ENCODE assay signal across 25 cellular contexts in the genomic region with DNA sequence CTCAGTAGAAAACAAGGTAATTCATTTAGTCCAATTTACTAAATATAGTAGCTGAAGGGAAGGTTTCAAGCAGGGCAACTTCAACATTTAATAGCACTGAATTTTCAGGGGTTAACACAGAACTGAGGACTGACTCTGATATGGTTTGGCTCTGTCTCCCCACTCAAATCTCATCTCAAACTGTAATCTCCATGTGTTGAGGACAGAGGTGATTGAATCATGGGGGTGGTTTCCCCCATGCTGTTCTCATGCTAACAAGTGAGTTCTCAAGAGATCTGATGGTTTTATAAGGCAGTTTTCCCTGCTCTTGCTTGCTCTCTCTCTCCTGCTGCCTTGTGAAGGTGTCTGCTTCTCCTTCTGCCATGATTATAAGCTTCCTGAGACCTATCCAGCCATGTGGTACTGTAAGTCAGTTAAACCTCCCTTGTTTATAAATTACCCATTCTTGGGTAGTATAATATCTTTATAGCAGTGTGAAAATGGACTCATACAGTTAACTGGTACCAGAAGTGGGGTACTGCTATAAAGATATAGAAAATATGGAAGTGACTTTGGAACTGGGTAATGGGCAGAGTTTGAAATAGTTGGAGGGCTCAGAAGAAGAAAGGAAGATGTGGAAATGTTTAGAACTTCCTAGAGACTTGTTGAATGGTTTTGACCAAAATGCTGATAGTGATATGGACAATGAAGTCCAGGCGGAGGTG. TPM values are rescaled to one million over a fixed set of nuclear protein-coding genes. Genes with fewer than 3 reads are reported as not detected.
DNase-seq lines count a peak whose midpoint lies in the region; ATAC-seq, FAIRE-seq and TF ChIP-seq lines count a peak whose summit lies in the region.
"Had no signal": no experiment of that assay in that cellular context is flagged by ENCODE, and none has a peak within 500 bp of the region (broad histone marks: within the 10 kb centered on the region; RNA-seq: fewer than 3 reads in every experiment).

No MANE protein-coding gene starts in this region.

- no peaks in the 10 kb centered on the region for H3K4me1 Mint-ChIP-seq in activated T-cell treated with anti-CD3 and anti-CD28 coated beads, Interleukin-2, amount 50 U/mL, for 4 hours (ENCODE audit: low read depth)
- no peaks in the 10 kb centered on the region for H3K4me1 Mint-ChIP-seq in activated naive CD8-positive, alpha-beta T cell (ENCODE audit: low read depth)
- peaks cover 2% of the 10 kb centered on the region for H3K4me1 Mint-ChIP-seq in activated naive CD8-positive, alpha-beta T cell treated with anti-CD3 and anti-CD28 coated beads, Interleukin-2, amount 50 U/mL, for 24 hours
- no peaks in the 10 kb centered on the region for H3K4me1 Mint-ChIP-seq in Calu3 (ENCODE audit: low read depth, unreplicated experiment)
- H3K4me1 Mint-ChIP-seq: CD14-positive monocyte; CD4-positive, alpha-beta memory T cell; CD8-positive, alpha-beta memory T cell had no signal

- H3K27me3 Mint-ChIP-seq in activated T-cell treated with anti-CD3 and anti-CD28 coated beads, Interleukin-2, amount 50 U/mL, for 4 hours (ENCODE audit: low read depth), result peaks cover 2% of the 10 kb centered on the region
- no peaks in the 10 kb centered on the region for H3K27me3 Mint-ChIP-seq in activated naive CD8-positive, alpha-beta T cell
- no peaks in the 10 kb centered on the region for H3K27me3 Mint-ChIP-seq in activated naive CD8-positive, alpha-beta T cell treated with anti-CD3 and anti-CD28 coated beads, Interleukin-2, amount 50 U/mL, for 24 hours
- no peaks in the 10 kb centered on the region for H3K27me3 Mint-ChIP-seq in Calu3 (ENCODE audit: unreplicated experiment)
- H3K27me3 Mint-ChIP-seq: CD4-positive, alpha-beta memory T cell had no signal

- in situ Hi-C loops in K562 (cut with MboI), result no loop called here

- H3K27me3 ChIP-seq in Karpas-422 (ENCODE audit: low read length) (no peaks in the 10 kb centered on the region), K562 (ENCODE audit: control insufficient read depth in 2 of 2, insufficient read depth in 2 of 2, low read length in 2 of 2) (no peaks in the 10 kb centered on the region)
- H3K27me3 ChIP-seq: BE2C, BLaER1 had no signal

- H3K9ac ChIP-seq in Karpas-422 (ENCODE audit: low read length) (no peak overlapping the region), K562 (ENCODE audit: insufficient read depth in 1 of 2, low read depth in 2 of 2, low read length in 2 of 2) (no peak overlapping the region)
- H3K9ac ChIP-seq: BLaER1 had no signal

- H3K27ac ChIP-seq in Karpas-422 (ENCODE audit: low read length), result no peak overlapping the region
- H3K27ac ChIP-seq in K562 (ENCODE audit: extremely low read depth, low read depth, low read length), result no peak overlapping the region
- H3K27ac ChIP-seq: BLaER1 had no signal

- H3K36me3 ChIP-seq in Karpas-422 (ENCODE audit: insufficient read depth, low read length) (0 out of 2 replicates have a peak, but pooled peaks cover 3% of the 10 kb centered on the region), K562 (ENCODE audit: control insufficient read depth, insufficient read depth, low read length) (no peaks in the 10 kb centered on the region; the same call in 2 of the 3 replicates)

- POLR2A ChIA-PET in K562 (lab: Yijun Ruan, JAX), result interaction anchor here (1.7 kb wide), 1 partner anchor 10 kb away, joined by 6 read pairs; a partner anchor contains a TSS

- H4K20me1 ChIP-seq in Karpas-422 (ENCODE audit: insufficient read depth, low read depth, low read length) (no peaks in the 10 kb centered on the region), K562 (replicated peaks; ENCODE audit: control insufficient read depth, insufficient read depth, low read length) (no peaks in the 10 kb centered on the region)
- H4K20me1 ChIP-seq: BLaER1 had no signal

- H3K9me1 ChIP-seq in K562 (ENCODE audit: control insufficient read depth, insufficient read depth, low read length), result no peaks in the 10 kb centered on the region

- no peak for TF ChIP-seq RAD21 in K562 (CRISPR knock-in tag; conservative IDR thresholded peaks at IDR 0.05 in 1 of 2, IDR thresholded peaks at IDR 0.05 in 1 of 2)

- CTCF ChIA-PET in K562 (lab: Yijun Ruan, JAX; ENCODE audit: low intra/inter-chr PET ratio) (no interaction called here), Calu3 (lab: Charles Lee) (no interaction called here)

- H3K4me3 Mint-ChIP-seq in activated T-cell treated with anti-CD3 and anti-CD28 coated beads, Interleukin-2, amount 50 U/mL, for 4 hours, result no peak overlapping the region
- no peak overlapping the region for H3K4me3 Mint-ChIP-seq in activated naive CD8-positive, alpha-beta T cell
- H3K4me3 Mint-ChIP-seq in activated naive CD8-positive, alpha-beta T cell treated with anti-CD3 and anti-CD28 coated beads, Interleukin-2, amount 50 U/mL, for 24 hours, result no peak overlapping the region
- no peak overlapping the region for H3K4me3 Mint-ChIP-seq in Calu3 (ENCODE audit: low read depth, unreplicated experiment)
- H3K4me3 Mint-ChIP-seq: CD14-positive monocyte; CD4-positive, alpha-beta memory T cell; CD4-positive, CD25-positive, alpha-beta regulatory T cell; CD8-positive, alpha-beta memory T cell had no signal

- H3K79me2 ChIP-seq in Karpas-422 (ENCODE audit: low read length) (no peaks in the 10 kb centered on the region), K562 (ENCODE audit: control insufficient read depth, insufficient read depth, low read length) (no peaks in the 10 kb centered on the region)

- TF ChIP-seq CTCF in K562 (IDR thresholded peaks at IDR 0.05 in 2 of 3, conservative IDR thresholded peaks at IDR 0.05 in 1 of 3; ENCODE audit: insufficient read depth in 2 of 3, low read depth in 1 of 3, low read length in 3 of 3) (no peak), Calu3 (IDR thresholded peaks at IDR 0.05; ENCODE audit: unreplicated experiment) (no peak)

- peaks cover 12% of the 10 kb centered on the region for H3K9me3 Mint-ChIP-seq in activated T-cell treated with anti-CD3 and anti-CD28 coated beads, Interleukin-2, amount 50 U/mL, for 4 hours
- no peaks in the 10 kb centered on the region for H3K9me3 Mint-ChIP-seq in activated naive CD8-positive, alpha-beta T cell (ENCODE audit: low read depth)
- peaks cover 12% of the 10 kb centered on the region for H3K9me3 Mint-ChIP-seq in activated naive CD8-positive, alpha-beta T cell treated with anti-CD3 and anti-CD28 coated beads, Interleukin-2, amount 50 U/mL, for 24 hours
- peaks cover 8% of the 10 kb centered on the region for H3K9me3 Mint-ChIP-seq in Calu3 (ENCODE audit: low read depth, unreplicated experiment)

- H3K9me2 ChIP-seq in Karpas-422 (replicated peaks; ENCODE audit: insufficient read depth, low read length), result no peaks in the 10 kb centered on the region

- no peak overlapping the region for H2AFZ ChIP-seq in Karpas-422 (ENCODE audit: low read length)
- no peak overlapping the region for H2AFZ ChIP-seq in K562 (ENCODE audit: low read depth, low read length)

- BruUV-seq in K562 (replicated peaks; lab: Mats Ljungman, UMichigan) (no TSS peak), Calu3 (replicated peaks; lab: Mats Ljungman, UMichigan) (no TSS peak)

- no peak for TF ChIP-seq EP300 in K562 (IDR thresholded peaks at IDR 0.05; ENCODE audit: low read length)

- intact Hi-C loops in K562 (cut with micrococcal nuclease) (no loop called here), Calu3 (cut with micrococcal nuclease; ENCODE audit: unreplicated experiment) (no loop called here)

- no peak for TF ChIP-seq POLR2A in K562 (conservative IDR thresholded peaks at IDR 0.05)

- H3K4me3 ChIP-seq in Karpas-422 (ENCODE audit: low read length), result no peak overlapping the region
- H3K4me3 ChIP-seq in K562, result no peak overlapping the region
- H3K4me3 ChIP-seq: BLaER1 had no signal

- peaks cover 1% of the 10 kb centered on the region for H3K36me3 Mint-ChIP-seq in activated T-cell treated with anti-CD3 and anti-CD28 coated beads, Interleukin-2, amount 50 U/mL, for 4 hours (ENCODE audit: insufficient read depth)
- peaks cover 2% of the 10 kb centered on the region for H3K36me3 Mint-ChIP-seq in activated naive CD8-positive, alpha-beta T cell
- peaks cover 6% of the 10 kb centered on the region for H3K36me3 Mint-ChIP-seq in activated naive CD8-positive, alpha-beta T cell treated with anti-CD3 and anti-CD28 coated beads, Interleukin-2, amount 50 U/mL, for 24 hours (ENCODE audit: low read depth)
- H3K36me3 Mint-ChIP-seq in Calu3 (ENCODE audit: insufficient read depth, unreplicated experiment), result peaks cover 5% of the 10 kb centered on the region

- peak; percentile 43 to 63 for ATAC-seq in activated T-cell treated with anti-CD3 and anti-CD28 coated beads, Interleukin-2, amount 50 U/mL, for 4 hours
- no peak for ATAC-seq in activated naive CD8-positive, alpha-beta T cell treated with anti-CD3 and anti-CD28 coated beads, Interleukin-2, amount 50 U/mL, for 24 hours
- ATAC-seq in K562, result no peak

- DNase-seq in activated T-cell treated with anti-CD3 and anti-CD28 coated beads, Interleukin-2, amount 50 U/mL, for 4 hours, result no peak
- no peak for DNase-seq in activated T-cell treated with anti-CD3 and anti-CD28 coated beads, Interleukin-2, amount 50 U/mL, for 48 hours
- DNase-seq in activated naive CD8-positive, alpha-beta T cell treated with anti-CD3 and anti-CD28 coated beads, Interleukin-2, amount 50 U/mL, for 24 hours, result no peak
- peak; percentile 33 for DNase-seq in Karpas-422
- no peak for DNase-seq in K562 (ENCODE audit: extremely low read depth in 1 of 4, low spot score in 3 of 4)
- no peak for DNase-seq in Calu3
- no peak for DNase-seq in stimulated activated CD8-positive, alpha-beta memory T cell treated with anti-CD3 and anti-CD28 coated beads, Interleukin-4, amount 100 ng/mL, for 48 hours
- DNase-seq: 8988T; ACHN; BE2C; C1 segment of cervical spinal cord; CD4-positive, alpha-beta memory T cell; CD4-positive, CD25-positive, alpha-beta regulatory T cell; CD8-positive, alpha-beta memory T cell; COR-L47; DMS79 treated with DMSO at 0.1 percent for 48 hours; GF-D8 had no signal

- H3K4me2 ChIP-seq in Karpas-422 (ENCODE audit: low read depth, low read length, poor library complexity, severe bottlenecking) (no peak overlapping the region), K562 (ENCODE audit: insufficient read depth, low read length) (no peak overlapping the region)
- H3K4me2 ChIP-seq: BLaER1 had no signal

- H3K4me1 ChIP-seq in Karpas-422 (ENCODE audit: low read length) (no peaks in the 10 kb centered on the region), K562 (replicated peaks in 1 of 2; ENCODE audit: control insufficient read depth in 2 of 2, insufficient read depth in 2 of 2, low read length in 2 of 2) (no peaks in the 10 kb centered on the region)
- H3K4me1 ChIP-seq: BE2C, BLaER1 had no signal

- H3K9me3 ChIP-seq in Karpas-422 (ENCODE audit: low read length) (no peaks in the 10 kb centered on the region), K562 (replicated peaks; ENCODE audit: control insufficient read depth, insufficient read depth, low read depth, low read length) (no peaks in the 10 kb centered on the region; the same call in 1 of the 2 replicates)
- H3K9me3 ChIP-seq: BE2C had no signal

- WGBS in K562 (ENCODE audit: insufficient coverage, low coverage, missing lambda C conversion rate), result 71% methylated on average over 1 of the region's 1 CpG

- FAIRE-seq in K562 (lab: Jason Lieb, UNC), result no peak
- FAIRE-seq: A204.1, D721Med, G401.6, GM12891, GM19239 had no signal

- peak overlapping the region; percentile 18 for H3K27ac Mint-ChIP-seq in activated naive CD8-positive, alpha-beta T cell
- no peak overlapping the region for H3K27ac Mint-ChIP-seq in activated naive CD8-positive, alpha-beta T cell treated with anti-CD3 and anti-CD28 coated beads, Interleukin-2, amount 50 U/mL, for 24 hours
- H3K27ac Mint-ChIP-seq in Calu3 (ENCODE audit: unreplicated experiment), result no peak overlapping the region
- H3K27ac Mint-ChIP-seq: CD14-positive monocyte; CD4-positive, alpha-beta memory T cell; CD8-positive, alpha-beta memory T cell had no signal

RNA-seq across cellular contexts. Expression of a gene that starts 9.8 kb away (rescaled TPM):
- total RNA-seq in activated T-cell treated with anti-CD3 and anti-CD28 coated beads, Interleukin-2, amount 50 U/mL, for 4 hours, result 10 to 100 TPM; 12.5 to 16.9 (median 13.9) TPM
- total RNA-seq in Karpas-422 (2014; rRNA removed; shearing (Covaris generic); ENCODE audit: low replicate concordance), result 5.6 and 15.2 TPM in 2 replicates
- 3.4 and 12.5 TPM in 2 replicates for total RNA-seq in K562 (2011; cell fraction: chromatin; rRNA removed; ENCODE audit: low replicate concordance)
- 3.2 and 3.4 TPM in 2 replicates for total RNA-seq in K562 (2011; cell fraction: nucleolus; rRNA removed)
- total RNA-seq in K562 (2011; cell fraction: nucleoplasm; rRNA removed), result 7.4 and 16.9 TPM in 2 replicates
- total RNA-seq in K562 (2014; rRNA removed), result 9.0 and 13.6 TPM in 2 replicates
- total RNA-seq in K562 (2014; rRNA removed; fragmentation: Illumina TruSeq; extraction: Trizol), result 13.3 and 14.9 TPM in 2 replicates
- total RNA-seq in K562 (2015; rRNA removed; fragmentation: Illumina TruSeq; extraction: Trizol), result 13.5 and 16.0 TPM in 2 replicates
- total RNA-seq in K562 (2021), result 11.2 and 12.9 TPM in 2 replicates
- 23.1 and 26.7 TPM in 2 replicates for polyA plus RNA-seq in K562 (2011; rRNA removed)
- polyA plus RNA-seq in K562 (2011; cell fraction: cytosol; rRNA removed), result 11.5 and 16.9 TPM in 2 replicates
- 7.8 and 11.9 TPM in 2 replicates for polyA plus RNA-seq in K562 (2011; cell fraction: nucleus; rRNA removed)
- polyA plus RNA-seq in K562 (2012), result 13.0 and 16.6 TPM in 2 replicates
- 16.0 and 18.1 TPM in 2 replicates for polyA plus RNA-seq in K562 (2014; fragmentation: Illumina TruSeq; extraction: Trizol)
- polyA plus RNA-seq in K562 (2014; fragmentation: Nextera tagmentation; extraction: Ambion mirVana), result 10 to 100 TPM; 11.6 to 13.9 TPM
- polyA plus RNA-seq in K562 (2014; rRNA removed), result 11.2 and 11.4 TPM in 2 replicates
- polyA minus RNA-seq in K562 (2011; rRNA and poly(A)+ RNA removed), result 16.6 and 17.3 TPM in 2 replicates
- polyA minus RNA-seq in K562 (2011; cell fraction: cytosol; rRNA and poly(A)+ RNA removed), result 4.0 and 6.4 TPM in 2 replicates
- polyA minus RNA-seq in K562 (2011; cell fraction: nucleus; rRNA and poly(A)+ RNA removed), result 4.3 and 7.0 TPM in 2 replicates
- 25.2 and 25.7 TPM in 2 replicates for total RNA-seq in Calu3 (2022)

Comparison
In these comparisons a context has a peak if more than half of its experiments do, and no peak if none do; other contexts are left out.
1. ATAC-seq: peak in activated T-cell treated with anti-CD3 and anti-CD28 coated beads, Interleukin-2, amount 50 U/mL, for 4 hours (2 of 2); none in activated naive CD8-positive, alpha-beta T cell treated with anti-CD3 and anti-CD28 coated beads, Interleukin-2, amount 50 U/mL, for 24 hours (single experiment) and K562 (single experiment).